26 cellular contexts compared by ENCODE assay signal in genomic region chr1:26399034-26399433, GRCh38. TPM values are rescaled to one million over a fixed set of nuclear protein-coding genes. Genes with fewer than 3 reads are reported as not detected.
"Had no signal": no experiment of that assay in that cellular context is flagged by ENCODE, and none has a peak within 500 bp of the region (broad histone marks: within the 10 kb centered on the region; RNA-seq: fewer than 3 reads in every experiment).

No MANE protein-coding gene starts in this region.

- ATAC-seq: HepG2, Panc1, PC-3 had no signal

- H3K27ac ChIP-seq: RWPE1 had no signal

- H3K27me3 ChIP-seq: MG63 had no signal

- H3K36me3 ChIP-seq: MG63 had no signal

- H3K4me2 ChIP-seq: SK-N-SH had no signal

- DNase-seq: IMR-90, Karpas-422, KG1, MG63, MV-4-11, NCI-H1048, NCI-H1105, NCI-H1417, NCI-H1436 treated with DMSO at 0.1 percent for 48 hours, NCI-H1694, NCI-H187 treated with DMSO at 0.1 percent for 48 hours, NCI-H2029 treated with DMSO at 0.1 percent for 48 hours, NCI-H345, NCI-H446 treated with DMSO at 0.1 percent for 48 hours, NCI-H510A treated with DMSO at 0.1 percent for 48 hours, NCI-H526, PC-3, SHP77, SK-N-SH, SW 1271 had no signal

- H3K9me2 ChIP-seq: SK-N-SH had no signal

- H3K4me3 ChIP-seq: MG63 had no signal

RNA-seq across cellular contexts. Expression of gene LIN28A, which starts 11.6 kb away (rescaled TPM):
- total RNA-seq: HepG2, HT1080, IMR-90, OCI-LY7, PC-3, SK-MEL-5 had no signal
- polyA plus RNA-seq: HepG2, IMR-90, SK-N-SH had no signal

RNA-seq across cellular contexts. Expression of gene ZNF683, which starts 26.5 kb away (rescaled TPM):
- total RNA-seq: HepG2, HT1080, IMR-90, OCI-LY7, PC-3, SK-MEL-5 had no signal
- polyA plus RNA-seq: HepG2, IMR-90, SK-N-SH had no signal

RNA-seq across cellular contexts. Expression of gene CRYBG2, which starts 45.1 kb away (rescaled TPM):
- total RNA-seq: IMR-90, SK-MEL-5 had no signal
- polyA plus RNA-seq: IMR-90 had no signal
